ENCODE assay signal across 13 cellular contexts in the genomic region with DNA sequence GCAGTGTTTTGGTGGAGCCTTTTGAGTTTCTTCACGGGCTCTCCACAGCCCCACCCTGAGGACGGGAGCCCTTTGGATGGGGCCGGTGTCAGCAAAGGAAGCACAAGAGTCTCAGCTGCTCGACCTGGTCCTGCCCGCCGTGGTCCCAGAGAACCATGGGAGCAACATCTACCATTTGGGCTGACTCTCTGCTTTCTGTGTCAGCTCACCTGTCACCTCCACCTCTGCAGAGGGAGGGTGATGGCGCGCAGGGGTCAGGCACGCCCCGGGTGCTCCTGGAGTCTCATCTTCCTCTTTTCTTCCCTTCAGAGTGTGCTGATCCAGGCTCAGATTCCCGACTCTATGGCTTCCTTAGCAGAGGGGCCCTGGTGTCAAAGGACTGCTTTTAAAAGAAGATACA.
DNase-seq lines count a peak whose midpoint lies in the region; ATAC-seq, FAIRE-seq and TF ChIP-seq lines count a peak whose summit lies in the region.
"Had no signal": no experiment of that assay in that cellular context is flagged by ENCODE, and none has a peak within 500 bp of the region (broad histone marks: within the 10 kb centered on the region; RNA-seq: fewer than 3 reads in every experiment).

No MANE protein-coding gene starts in this region.

- H3K79me1 ChIP-seq in H1 (ENCODE audit: low read depth, low read length): no peaks in the 10 kb centered on the region

- no peak for TF ChIP-seq RAD21 in H1 (IDR thresholded peaks at IDR 0.05 in 1 of 2, conservative IDR thresholded peaks at IDR 0.05 in 1 of 2; ENCODE audit: low read depth in 2 of 2, low read length in 2 of 2)

- TF ChIP-seq CTCF in CD14-positive monocyte (IDR thresholded peaks at IDR 0.05) (no peak), H1 (IDR thresholded peaks at IDR 0.05; ENCODE audit: control extremely low read depth in 1 of 3, insufficient read depth in 1 of 3, low read depth in 1 of 3, low read length in 3 of 3) (no peak)

- peak overlapping the region; percentile 99 to 100 (median 100) for H3K27ac Mint-ChIP-seq in CD14-positive monocyte

- no peak overlapping the region for H2BK15ac ChIP-seq in H1 (ENCODE audit: low read length)

- H3K27me3 ChIP-seq in H1 (replicated peaks in 1 of 4; ENCODE audit: control insufficient read depth in 3 of 4, extremely low read depth in 1 of 4, insufficient read depth in 3 of 4, low read length in 3 of 4): no peaks in the 10 kb centered on the region
- H3K27me3 ChIP-seq in neuron (ENCODE audit: insufficient read depth, low read length): no peaks in the 10 kb centered on the region

- H3K27ac ChIP-seq in H1 (ENCODE audit: low read depth, low read length): 0 out of 2 replicates have a peak overlapping the region, but pooled peaks have one; percentile 24

- H3K9me3 Mint-ChIP-seq in CD14-positive monocyte: peaks cover 0 to 10% (median 0%) of the 10 kb centered on the region in 7 donors

- H3K4ac ChIP-seq in H1 (replicated peaks; ENCODE audit: insufficient read length, low read depth, low read length): no peak overlapping the region

- TF ChIP-seq POLR2A in H1 (IDR thresholded peaks at IDR 0.05; ENCODE audit: control extremely low read depth in 1 of 2, low read depth in 2 of 2, low read length in 2 of 2): no peak

- WGBS in H1 (ENCODE audit: extremely low coverage in 1 of 2, insufficient coverage in 1 of 2, insufficient read length in 1 of 2, insufficient replicate concordance in 2 of 2, low coverage in 1 of 2, low lambda C conversion rate in 2 of 2, missing lambda C conversion rate in 1 of 2), 2 experiments: 70% methylated on average over 11 of the region's 11 CpGs; no CpG with 5 or more reads in 1 of the 2 experiments

- H3K9ac ChIP-seq in H1 (replicated peaks in 1 of 4; ENCODE audit: extremely low read depth in 1 of 4, low read depth in 3 of 4, low read length in 3 of 4): no peak overlapping the region

- H2AFZ ChIP-seq in H1 (ENCODE audit: low read length) (no peak overlapping the region), neuron (ENCODE audit: low read depth, low read length) (peak overlapping the region; percentile 72)

- ATAC-seq in HG02571 (IDR thresholded peaks at IDR 0.05; ENCODE audit: unreplicated experiment) (no peak), HG03521 (IDR thresholded peaks at IDR 0.05; ENCODE audit: unreplicated experiment) (no peak), HG03378 (IDR thresholded peaks at IDR 0.05; ENCODE audit: unreplicated experiment) (no peak)
- ATAC-seq: left colon had no signal

- FAIRE-seq in H1 (lab: Jason Lieb, UNC): no peak

- H4K91ac ChIP-seq in H1 (replicated peaks; ENCODE audit: insufficient read length, low read length): no peak overlapping the region

- H4K20me1 ChIP-seq in H1 (replicated peaks in 1 of 2; ENCODE audit: control insufficient read depth in 1 of 2, insufficient read depth in 2 of 2, low read length in 2 of 2): no peaks in the 10 kb centered on the region

- no peak overlapping the region for H3K23ac ChIP-seq in H1 (ENCODE audit: insufficient read length)

- peak overlapping the region; percentile 87 for H2BK5ac ChIP-seq in H1 (ENCODE audit: low read depth, low read length)

- H4K5ac ChIP-seq in H1 (ENCODE audit: insufficient read length, low read depth, low read length): no peak overlapping the region

- peak overlapping the region; percentile 60; the same call in 1 of the 2 replicates for H3K18ac ChIP-seq in H1 (ENCODE audit: extremely low read depth, low read length)

- peak overlapping the region; percentile 68; the same call in 1 of the 2 replicates for H2AK5ac ChIP-seq in H1 (ENCODE audit: low read depth, low read length)

- H3K14ac ChIP-seq in H1 (ENCODE audit: insufficient read length): no peak overlapping the region

- in situ Hi-C loops in KBM-7 (cut with MboI; ENCODE audit: low pct_unique_long_range_greater_than_20kb, low sequenced_read_pairs): no loop called here

- no peaks in the 10 kb centered on the region for H3K23me2 ChIP-seq in H1 (ENCODE audit: low read depth, low read length)

- POLR2A ChIA-PET in H1 (lab: Charles Lee; ENCODE audit: partially characterized antibody): no interaction called here

- H2BK12ac ChIP-seq in H1 (ENCODE audit: low read depth, low read length): peak overlapping the region; percentile 92; the same call in 1 of the 2 replicates

- CTCF ChIA-PET in H1 (lab: Charles Lee; ENCODE audit: partially characterized antibody): no interaction called here

- peak overlapping the region in 1 of 2 experiments; percentile 17; a peak in 1 of 4 replicates for H3K4me2 ChIP-seq in H1 (ENCODE audit: insufficient read depth in 1 of 2, low read depth in 2 of 2, low read length in 2 of 2)

- H3K4me3 Mint-ChIP-seq in CD14-positive monocyte: peak overlapping the region; percentile 80

- peaks cover 64% of the 10 kb centered on the region for H3K4me1 Mint-ChIP-seq in CD14-positive monocyte

- H3K4me1 ChIP-seq in H1 (replicated peaks in 1 of 4; ENCODE audit: control insufficient read depth in 3 of 4, insufficient read depth in 4 of 4, low read length in 3 of 4) (peaks cover 2 to 10% (median 6%) of the 10 kb centered on the region in 4 experiments; a peak in 5 of 7 replicates), neuron (ENCODE audit: insufficient read depth, low read length) (peaks cover 13% of the 10 kb centered on the region)

- H3K9me3 ChIP-seq in H1 (ENCODE audit: insufficient read depth in 2 of 2, low read depth in 1 of 2, low read length in 1 of 2): no peaks in the 10 kb centered on the region; a peak in 1 of 4 replicates
- no peaks in the 10 kb centered on the region for H3K9me3 ChIP-seq in neuron (ENCODE audit: low read length)

- DNase-seq in CD14-positive monocyte (ENCODE audit: low spot score) (no peak), KBM-7 (peak; percentile 22), H1 (ENCODE audit: low read depth in 1 of 2, low spot score in 2 of 2) (no peak), OCI-M2 (lab: John Stamatoyannopoulos, UW; ENCODE audit: unreplicated experiment) (no peak)
- DNase-seq: activated gamma-delta T cell treated with Interleukin-2 at 50 U/mL for 16 hours, DMS153, erythroblast, left colon, NCI-H510A had no signal

- 0 out of 2 replicates have a peak overlapping the region, but pooled peaks have one; percentile 45 for H4K8ac ChIP-seq in H1 (ENCODE audit: extremely low read depth, insufficient read depth, low read length)

- no peak overlapping the region for H3K56ac ChIP-seq in H1 (replicated peaks; ENCODE audit: insufficient read length, low read depth, low read length)

- no peak for TF ChIP-seq EP300 in H1 (IDR thresholded peaks at IDR 0.05; ENCODE audit: borderline replicate concordance in 1 of 2, low read depth in 2 of 2, low read length in 2 of 2)

- H3K36me3 Mint-ChIP-seq in CD14-positive monocyte: peaks cover 44 to 76% of the 10 kb centered on the region in 2 donors

- intact Hi-C loops in CD14-positive monocyte (cut with micrococcal nuclease): loop anchor here (5.0 kb wide), 1 partner anchor 39 kb away; no protein-coding TSS in a partner anchor

- no peaks in the 10 kb centered on the region for H3K79me2 ChIP-seq in H1 (ENCODE audit: control insufficient read depth in 1 of 2, insufficient read depth in 2 of 2, low read length in 2 of 2)

- no peak overlapping the region; the same call in 1 of the 2 replicates for H2BK20ac ChIP-seq in H1 (ENCODE audit: low read length)

- H3K27me3 Mint-ChIP-seq in CD14-positive monocyte (ENCODE audit: low read depth in 3 of 3): peaks cover 0 to 2% (median 1%) of the 10 kb centered on the region in 3 donors

- no peak overlapping the region for H2BK120ac ChIP-seq in H1 (replicated peaks; ENCODE audit: low read depth, low read length)

- H3K4me3 ChIP-seq in H1 (ENCODE audit: extremely low read depth in 1 of 4, insufficient read depth in 2 of 4, low read depth in 3 of 4, low read length in 4 of 4): no peak overlapping the region
- no peak overlapping the region for H3K4me3 ChIP-seq in neuron (ENCODE audit: low read length)

- H3K36me3 ChIP-seq in H1 (ENCODE audit: control insufficient read depth in 2 of 4, insufficient read depth in 4 of 4, low read length in 3 of 4): no peaks in the 10 kb centered on the region
- H3K36me3 ChIP-seq in neuron (ENCODE audit: insufficient read depth, low read length): no peaks in the 10 kb centered on the region

TF ChIP-seq in H1, 55 proteins besides CTCF, POLR2A, EP300 and RAD21:
- TF ChIP-seq EZH2 (IDR thresholded peaks at IDR 0.05; ENCODE audit: low read depth, low read length, severe bottlenecking) (no peak), GTF2F1 (IDR thresholded peaks at IDR 0.05; ENCODE audit: borderline replicate concordance, low read depth, low read length) (no peak), RXRA (IDR thresholded peaks at IDR 0.05; ENCODE audit: insufficient read depth, low read depth, low read length) (no peak), POLR2AphosphoS5 (IDR thresholded peaks at IDR 0.05; ENCODE audit: low read depth, low read length) (no peak), JUND (IDR thresholded peaks at IDR 0.05; ENCODE audit: low read length) (no peak), CTBP2 (IDR thresholded peaks at IDR 0.05; ENCODE audit: borderline replicate concordance, insufficient read depth, insufficient read length, low read length) (no peak), CEBPB (IDR thresholded peaks at IDR 0.05; ENCODE audit: low read depth, low read length) (no peak), POU5F1 (IDR thresholded peaks at IDR 0.05; ENCODE audit: low read depth, low read length) (no peak), SRF (IDR thresholded peaks at IDR 0.05; ENCODE audit: low read depth, low read length) (no peak), CBX8 (IDR thresholded peaks at IDR 0.05; ENCODE audit: borderline replicate concordance, low read depth, low read length) (no peak), YY1 (IDR thresholded peaks at IDR 0.05; ENCODE audit: low read depth, low read length) (no peak), KDM1A (IDR thresholded peaks at IDR 0.05; ENCODE audit: borderline replicate concordance, low read length) (no peak)
- TF ChIP-seq, protein P1, sequence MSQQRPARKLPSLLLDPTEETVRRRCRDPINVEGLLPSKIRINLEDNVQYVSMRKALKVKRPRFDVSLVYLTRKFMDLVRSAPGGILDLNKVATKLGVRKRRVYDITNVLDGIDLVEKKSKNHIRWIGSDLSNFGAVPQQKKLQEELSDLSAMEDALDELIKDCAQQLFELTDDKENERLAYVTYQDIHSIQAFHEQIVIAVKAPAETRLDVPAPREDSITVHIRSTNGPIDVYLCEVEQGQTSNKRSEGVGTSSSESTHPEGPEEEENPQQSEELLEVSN (IDR thresholded peaks at IDR 0.05): no peak
TF ChIP-seq in H1: peak in this region for 0.
